ENCODE assay signal across 1 cellular context in the genomic region with DNA sequence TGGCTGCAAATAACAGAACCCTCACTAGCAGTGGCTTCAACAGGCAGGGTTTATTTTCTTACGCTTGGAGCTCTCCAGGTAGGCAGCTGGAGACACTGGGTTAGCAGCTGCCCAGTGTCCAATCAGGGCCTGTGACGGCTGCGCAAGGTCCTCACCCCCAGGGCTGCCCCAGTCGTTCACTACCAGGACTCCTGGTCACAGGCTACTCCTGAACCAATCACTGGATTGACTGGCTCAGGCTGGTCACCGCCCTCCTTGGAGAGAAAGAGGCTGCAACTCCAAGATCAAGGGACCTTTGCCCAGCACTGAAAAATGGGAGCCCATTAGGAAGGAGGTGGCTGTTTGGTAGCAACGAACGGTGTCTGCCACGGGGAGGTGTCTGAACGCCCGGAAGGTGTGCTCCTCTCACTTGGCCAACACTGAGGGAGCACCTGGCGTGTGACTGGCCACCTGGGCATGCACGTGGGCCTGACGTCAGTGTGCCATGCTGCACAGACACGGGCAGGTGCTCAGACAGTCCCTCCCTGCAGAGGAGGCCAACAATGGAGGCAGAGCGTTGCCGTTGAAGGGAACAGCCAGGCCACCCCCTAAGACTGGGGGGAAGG.
TF ChIP-seq lines count a peak whose summit lies in the region.

No MANE protein-coding gene starts in this region.

TF ChIP-seq in HepG2, 621 proteins besides CTCF, POLR2A, EP300 and RAD21 (continued from another document and continues in another):
- TF ChIP-seq, protein P1, sequence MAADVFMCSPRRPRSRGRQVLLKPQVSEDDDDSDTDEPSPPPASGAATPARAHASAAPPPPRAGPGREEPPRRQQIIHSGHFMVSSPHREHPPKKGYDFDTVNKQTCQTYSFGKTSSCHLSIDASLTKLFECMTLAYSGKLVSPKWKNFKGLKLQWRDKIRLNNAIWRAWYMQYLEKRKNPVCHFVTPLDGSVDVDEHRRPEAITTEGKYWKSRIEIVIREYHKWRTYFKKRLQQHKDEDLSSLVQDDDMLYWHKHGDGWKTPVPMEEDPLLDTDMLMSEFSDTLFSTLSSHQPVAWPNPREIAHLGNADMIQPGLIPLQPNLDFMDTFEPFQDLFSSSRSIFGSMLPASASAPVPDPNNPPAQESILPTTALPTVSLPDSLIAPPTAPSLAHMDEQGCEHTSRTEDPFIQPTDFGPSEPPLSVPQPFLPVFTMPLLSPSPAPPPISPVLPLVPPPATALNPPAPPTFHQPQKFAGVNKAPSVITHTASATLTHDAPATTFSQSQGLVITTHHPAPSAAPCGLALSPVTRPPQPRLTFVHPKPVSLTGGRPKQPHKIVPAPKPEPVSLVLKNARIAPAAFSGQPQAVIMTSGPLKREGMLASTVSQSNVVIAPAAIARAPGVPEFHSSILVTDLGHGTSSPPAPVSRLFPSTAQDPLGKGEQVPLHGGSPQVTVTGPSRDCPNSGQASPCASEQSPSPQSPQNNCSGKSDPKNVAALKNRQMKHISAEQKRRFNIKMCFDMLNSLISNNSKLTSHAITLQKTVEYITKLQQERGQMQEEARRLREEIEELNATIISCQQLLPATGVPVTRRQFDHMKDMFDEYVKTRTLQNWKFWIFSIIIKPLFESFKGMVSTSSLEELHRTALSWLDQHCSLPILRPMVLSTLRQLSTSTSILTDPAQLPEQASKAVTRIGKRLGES (CRISPR knock-in tag; IDR thresholded peaks at IDR 0.05; ENCODE audit: borderline replicate concordance), result no peak
- TF ChIP-seq, protein P2, sequence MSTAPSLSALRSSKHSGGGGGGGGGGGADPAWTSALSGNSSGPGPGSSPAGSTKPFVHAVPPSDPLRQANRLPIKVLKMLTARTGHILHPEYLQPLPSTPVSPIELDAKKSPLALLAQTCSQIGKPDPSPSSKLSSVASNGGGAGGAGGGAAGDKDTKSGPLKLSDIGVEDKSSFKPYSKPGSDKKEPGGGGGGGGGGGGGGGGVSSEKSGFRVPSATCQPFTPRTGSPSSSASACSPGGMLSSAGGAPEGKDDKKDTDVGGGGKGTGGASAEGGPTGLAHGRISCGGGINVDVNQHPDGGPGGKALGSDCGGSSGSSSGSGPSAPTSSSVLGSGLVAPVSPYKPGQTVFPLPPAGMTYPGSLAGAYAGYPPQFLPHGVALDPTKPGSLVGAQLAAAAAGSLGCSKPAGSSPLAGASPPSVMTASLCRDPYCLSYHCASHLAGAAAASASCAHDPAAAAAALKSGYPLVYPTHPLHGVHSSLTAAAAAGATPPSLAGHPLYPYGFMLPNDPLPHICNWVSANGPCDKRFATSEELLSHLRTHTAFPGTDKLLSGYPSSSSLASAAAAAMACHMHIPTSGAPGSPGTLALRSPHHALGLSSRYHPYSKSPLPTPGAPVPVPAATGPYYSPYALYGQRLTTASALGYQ (CRISPR knock-in tag; IDR thresholded peaks at IDR 0.05), result no peak
- TF ChIP-seq NR1H2 (CRISPR knock-in tag; IDR thresholded peaks at IDR 0.05; ENCODE audit: borderline replicate concordance, low read depth) (no peak), PAX8 (CRISPR knock-in tag; IDR thresholded peaks at IDR 0.05; ENCODE audit: borderline replicate concordance) (no peak), DPF2 (CRISPR knock-in tag; IDR thresholded peaks at IDR 0.05; ENCODE audit: borderline replicate concordance, low read depth) (no peak), ZNF235 (CRISPR knock-in tag; IDR thresholded peaks at IDR 0.05; ENCODE audit: borderline replicate concordance) (0 out of 2 replicates have a peak, but pooled peaks have one; percentile 21), DR1 (CRISPR knock-in tag; IDR thresholded peaks at IDR 0.05) (0 out of 2 replicates have a peak, but pooled peaks have one; percentile 48), NCOA5 (CRISPR knock-in tag; IDR thresholded peaks at IDR 0.05) (no peak), ZNF543 (CRISPR knock-in tag; IDR thresholded peaks at IDR 0.05) (no peak), ZNF256 (CRISPR knock-in tag; conservative IDR thresholded peaks at IDR 0.05) (no peak), ZNF432 (CRISPR knock-in tag; IDR thresholded peaks at IDR 0.05; ENCODE audit: borderline replicate concordance) (no peak), BORCS8-MEF2B (CRISPR knock-in tag; IDR thresholded peaks at IDR 0.05) (peak; percentile 60; the same call in 1 of the 2 replicates), ZFP41 (CRISPR knock-in tag; IDR thresholded peaks at IDR 0.05; ENCODE audit: borderline replicate concordance) (no peak), ZNF441 (CRISPR knock-in tag; IDR thresholded peaks at IDR 0.05; ENCODE audit: borderline replicate concordance) (no peak), NFE2 (CRISPR knock-in tag; IDR thresholded peaks at IDR 0.05) (no peak), TCF7L2 (IDR thresholded peaks at IDR 0.05; ENCODE audit: low read depth, low read length) (no peak), ZBTB20 (CRISPR knock-in tag; IDR thresholded peaks at IDR 0.05; ENCODE audit: borderline replicate concordance, low read depth) (no peak), NKX3-1 (CRISPR knock-in tag; IDR thresholded peaks at IDR 0.05) (no peak), ZBTB7A (CRISPR knock-in tag; IDR thresholded peaks at IDR 0.05) (no peak)
- TF ChIP-seq, protein P3, sequence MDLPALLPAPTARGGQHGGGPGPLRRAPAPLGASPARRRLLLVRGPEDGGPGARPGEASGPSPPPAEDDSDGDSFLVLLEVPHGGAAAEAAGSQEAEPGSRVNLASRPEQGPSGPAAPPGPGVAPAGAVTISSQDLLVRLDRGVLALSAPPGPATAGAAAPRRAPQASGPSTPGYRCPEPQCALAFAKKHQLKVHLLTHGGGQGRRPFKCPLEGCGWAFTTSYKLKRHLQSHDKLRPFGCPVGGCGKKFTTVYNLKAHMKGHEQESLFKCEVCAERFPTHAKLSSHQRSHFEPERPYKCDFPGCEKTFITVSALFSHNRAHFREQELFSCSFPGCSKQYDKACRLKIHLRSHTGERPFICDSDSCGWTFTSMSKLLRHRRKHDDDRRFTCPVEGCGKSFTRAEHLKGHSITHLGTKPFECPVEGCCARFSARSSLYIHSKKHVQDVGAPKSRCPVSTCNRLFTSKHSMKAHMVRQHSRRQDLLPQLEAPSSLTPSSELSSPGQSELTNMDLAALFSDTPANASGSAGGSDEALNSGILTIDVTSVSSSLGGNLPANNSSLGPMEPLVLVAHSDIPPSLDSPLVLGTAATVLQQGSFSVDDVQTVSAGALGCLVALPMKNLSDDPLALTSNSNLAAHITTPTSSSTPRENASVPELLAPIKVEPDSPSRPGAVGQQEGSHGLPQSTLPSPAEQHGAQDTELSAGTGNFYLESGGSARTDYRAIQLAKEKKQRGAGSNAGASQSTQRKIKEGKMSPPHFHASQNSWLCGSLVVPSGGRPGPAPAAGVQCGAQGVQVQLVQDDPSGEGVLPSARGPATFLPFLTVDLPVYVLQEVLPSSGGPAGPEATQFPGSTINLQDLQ (CRISPR knock-in tag; IDR thresholded peaks at IDR 0.05), result no peak
- TF ChIP-seq, protein P4, sequence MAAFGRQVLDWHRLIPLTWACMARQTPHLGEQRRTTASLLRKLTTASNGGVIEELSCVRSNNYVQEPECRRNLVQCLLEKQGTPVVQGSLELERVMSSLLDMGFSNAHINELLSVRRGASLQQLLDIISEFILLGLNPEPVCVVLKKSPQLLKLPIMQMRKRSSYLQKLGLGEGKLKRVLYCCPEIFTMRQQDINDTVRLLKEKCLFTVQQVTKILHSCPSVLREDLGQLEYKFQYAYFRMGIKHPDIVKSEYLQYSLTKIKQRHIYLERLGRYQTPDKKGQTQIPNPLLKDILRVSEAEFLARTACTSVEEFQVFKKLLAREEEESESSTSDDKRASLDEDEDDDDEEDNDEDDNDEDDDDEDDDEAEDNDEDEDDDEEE (CRISPR knock-in tag; IDR thresholded peaks at IDR 0.05), result no peak
- TF ChIP-seq, protein P5, sequence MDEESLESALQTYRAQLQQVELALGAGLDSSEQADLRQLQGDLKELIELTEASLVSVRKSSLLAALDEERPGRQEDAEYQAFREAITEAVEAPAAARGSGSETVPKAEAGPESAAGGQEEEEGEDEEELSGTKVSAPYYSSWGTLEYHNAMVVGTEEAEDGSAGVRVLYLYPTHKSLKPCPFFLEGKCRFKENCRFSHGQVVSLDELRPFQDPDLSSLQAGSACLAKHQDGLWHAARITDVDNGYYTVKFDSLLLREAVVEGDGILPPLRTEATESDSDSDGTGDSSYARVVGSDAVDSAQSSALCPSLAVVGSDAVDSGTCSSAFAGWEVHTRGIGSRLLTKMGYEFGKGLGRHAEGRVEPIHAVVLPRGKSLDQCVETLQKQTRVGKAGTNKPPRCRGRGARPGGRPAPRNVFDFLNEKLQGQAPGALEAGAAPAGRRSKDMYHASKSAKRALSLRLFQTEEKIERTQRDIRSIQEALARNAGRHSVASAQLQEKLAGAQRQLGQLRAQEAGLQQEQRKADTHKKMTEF (CRISPR knock-in tag; IDR thresholded peaks at IDR 0.05), result no peak
- TF ChIP-seq, protein P6, sequence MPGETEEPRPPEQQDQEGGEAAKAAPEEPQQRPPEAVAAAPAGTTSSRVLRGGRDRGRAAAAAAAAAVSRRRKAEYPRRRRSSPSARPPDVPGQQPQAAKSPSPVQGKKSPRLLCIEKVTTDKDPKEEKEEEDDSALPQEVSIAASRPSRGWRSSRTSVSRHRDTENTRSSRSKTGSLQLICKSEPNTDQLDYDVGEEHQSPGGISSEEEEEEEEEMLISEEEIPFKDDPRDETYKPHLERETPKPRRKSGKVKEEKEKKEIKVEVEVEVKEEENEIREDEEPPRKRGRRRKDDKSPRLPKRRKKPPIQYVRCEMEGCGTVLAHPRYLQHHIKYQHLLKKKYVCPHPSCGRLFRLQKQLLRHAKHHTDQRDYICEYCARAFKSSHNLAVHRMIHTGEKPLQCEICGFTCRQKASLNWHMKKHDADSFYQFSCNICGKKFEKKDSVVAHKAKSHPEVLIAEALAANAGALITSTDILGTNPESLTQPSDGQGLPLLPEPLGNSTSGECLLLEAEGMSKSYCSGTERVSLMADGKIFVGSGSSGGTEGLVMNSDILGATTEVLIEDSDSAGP (CRISPR knock-in tag; IDR thresholded peaks at IDR 0.05; ENCODE audit: borderline replicate concordance), result peak; percentile 44
- TF ChIP-seq, protein P7, sequence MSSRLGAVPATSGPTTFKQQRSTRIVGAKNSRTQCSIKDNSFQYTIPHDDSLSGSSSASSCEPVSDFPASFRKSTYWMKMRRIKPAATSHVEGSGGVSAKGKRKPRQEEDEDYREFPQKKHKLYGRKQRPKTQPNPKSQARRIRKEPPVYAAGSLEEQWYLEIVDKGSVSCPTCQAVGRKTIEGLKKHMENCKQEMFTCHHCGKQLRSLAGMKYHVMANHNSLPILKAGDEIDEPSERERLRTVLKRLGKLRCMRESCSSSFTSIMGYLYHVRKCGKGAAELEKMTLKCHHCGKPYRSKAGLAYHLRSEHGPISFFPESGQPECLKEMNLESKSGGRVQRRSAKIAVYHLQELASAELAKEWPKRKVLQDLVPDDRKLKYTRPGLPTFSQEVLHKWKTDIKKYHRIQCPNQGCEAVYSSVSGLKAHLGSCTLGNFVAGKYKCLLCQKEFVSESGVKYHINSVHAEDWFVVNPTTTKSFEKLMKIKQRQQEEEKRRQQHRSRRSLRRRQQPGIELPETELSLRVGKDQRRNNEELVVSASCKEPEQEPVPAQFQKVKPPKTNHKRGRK (CRISPR knock-in tag; IDR thresholded peaks at IDR 0.05), result no peak
- TF ChIP-seq, protein P8, sequence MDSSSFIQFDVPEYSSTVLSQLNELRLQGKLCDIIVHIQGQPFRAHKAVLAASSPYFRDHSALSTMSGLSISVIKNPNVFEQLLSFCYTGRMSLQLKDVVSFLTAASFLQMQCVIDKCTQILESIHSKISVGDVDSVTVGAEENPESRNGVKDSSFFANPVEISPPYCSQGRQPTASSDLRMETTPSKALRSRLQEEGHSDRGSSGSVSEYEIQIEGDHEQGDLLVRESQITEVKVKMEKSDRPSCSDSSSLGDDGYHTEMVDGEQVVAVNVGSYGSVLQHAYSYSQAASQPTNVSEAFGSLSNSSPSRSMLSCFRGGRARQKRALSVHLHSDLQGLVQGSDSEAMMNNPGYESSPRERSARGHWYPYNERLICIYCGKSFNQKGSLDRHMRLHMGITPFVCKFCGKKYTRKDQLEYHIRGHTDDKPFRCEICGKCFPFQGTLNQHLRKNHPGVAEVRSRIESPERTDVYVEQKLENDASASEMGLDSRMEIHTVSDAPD (CRISPR knock-in tag; IDR thresholded peaks at IDR 0.05), result no peak
- TF ChIP-seq, protein P9, sequence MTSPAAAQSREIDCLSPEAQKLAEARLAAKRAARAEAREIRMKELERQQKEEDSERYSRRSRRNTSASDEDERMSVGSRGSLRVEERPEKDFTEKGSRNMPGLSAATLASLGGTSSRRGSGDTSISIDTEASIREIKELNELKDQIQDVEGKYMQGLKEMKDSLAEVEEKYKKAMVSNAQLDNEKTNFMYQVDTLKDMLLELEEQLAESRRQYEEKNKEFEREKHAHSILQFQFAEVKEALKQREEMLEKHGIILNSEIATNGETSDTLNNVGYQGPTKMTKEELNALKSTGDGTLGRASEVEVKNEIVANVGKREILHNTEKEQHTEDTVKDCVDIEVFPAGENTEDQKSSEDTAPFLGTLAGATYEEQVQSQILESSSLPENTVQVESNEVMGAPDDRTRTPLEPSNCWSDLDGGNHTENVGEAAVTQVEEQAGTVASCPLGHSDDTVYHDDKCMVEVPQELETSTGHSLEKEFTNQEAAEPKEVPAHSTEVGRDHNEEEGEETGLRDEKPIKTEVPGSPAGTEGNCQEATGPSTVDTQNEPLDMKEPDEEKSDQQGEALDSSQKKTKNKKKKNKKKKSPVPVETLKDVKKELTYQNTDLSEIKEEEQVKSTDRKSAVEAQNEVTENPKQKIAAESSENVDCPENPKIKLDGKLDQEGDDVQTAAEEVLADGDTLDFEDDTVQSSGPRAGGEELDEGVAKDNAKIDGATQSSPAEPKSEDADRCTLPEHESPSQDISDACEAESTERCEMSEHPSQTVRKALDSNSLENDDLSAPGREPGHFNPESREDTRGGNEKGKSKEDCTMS (CRISPR knock-in tag; conservative IDR thresholded peaks at IDR 0.05), result no peak
- TF ChIP-seq, protein P10, sequence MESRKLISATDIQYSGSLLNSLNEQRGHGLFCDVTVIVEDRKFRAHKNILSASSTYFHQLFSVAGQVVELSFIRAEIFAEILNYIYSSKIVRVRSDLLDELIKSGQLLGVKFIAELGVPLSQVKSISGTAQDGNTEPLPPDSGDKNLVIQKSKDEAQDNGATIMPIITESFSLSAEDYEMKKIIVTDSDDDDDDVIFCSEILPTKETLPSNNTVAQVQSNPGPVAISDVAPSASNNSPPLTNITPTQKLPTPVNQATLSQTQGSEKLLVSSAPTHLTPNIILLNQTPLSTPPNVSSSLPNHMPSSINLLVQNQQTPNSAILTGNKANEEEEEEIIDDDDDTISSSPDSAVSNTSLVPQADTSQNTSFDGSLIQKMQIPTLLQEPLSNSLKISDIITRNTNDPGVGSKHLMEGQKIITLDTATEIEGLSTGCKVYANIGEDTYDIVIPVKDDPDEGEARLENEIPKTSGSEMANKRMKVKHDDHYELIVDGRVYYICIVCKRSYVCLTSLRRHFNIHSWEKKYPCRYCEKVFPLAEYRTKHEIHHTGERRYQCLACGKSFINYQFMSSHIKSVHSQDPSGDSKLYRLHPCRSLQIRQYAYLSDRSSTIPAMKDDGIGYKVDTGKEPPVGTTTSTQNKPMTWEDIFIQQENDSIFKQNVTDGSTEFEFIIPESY (CRISPR knock-in tag; IDR thresholded peaks at IDR 0.05), result no peak
- TF ChIP-seq, protein P11, sequence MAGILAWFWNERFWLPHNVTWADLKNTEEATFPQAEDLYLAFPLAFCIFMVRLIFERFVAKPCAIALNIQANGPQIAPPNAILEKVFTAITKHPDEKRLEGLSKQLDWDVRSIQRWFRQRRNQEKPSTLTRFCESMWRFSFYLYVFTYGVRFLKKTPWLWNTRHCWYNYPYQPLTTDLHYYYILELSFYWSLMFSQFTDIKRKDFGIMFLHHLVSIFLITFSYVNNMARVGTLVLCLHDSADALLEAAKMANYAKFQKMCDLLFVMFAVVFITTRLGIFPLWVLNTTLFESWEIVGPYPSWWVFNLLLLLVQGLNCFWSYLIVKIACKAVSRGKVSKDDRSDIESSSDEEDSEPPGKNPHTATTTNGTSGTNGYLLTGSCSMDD (CRISPR knock-in tag; IDR thresholded peaks at IDR 0.05), result no peak
